In genomic region chr1:50952566-50952965, GRCh38 we compare ENCODE assay signal across 1 cellular context. TPM values are rescaled to one million over a fixed set of nuclear protein-coding genes. Genes with fewer than 3 reads are reported as not detected.
"Had no signal": no experiment of that assay in that cellular context is flagged by ENCODE, and none has a peak within 500 bp of the region (broad histone marks: within the 10 kb centered on the region; RNA-seq: fewer than 3 reads in every experiment).

No MANE protein-coding gene starts in this region.

RNA-seq across cellular contexts. Expression of gene CDKN2C, which starts 17.5 kb away (rescaled TPM):
- total RNA-seq: WTC11 had no signal
